Comparison of ENCODE assay signal across 13 cellular contexts in genomic region chr16:46686815-46687473, GRCh38. TPM values are rescaled to one million over a fixed set of nuclear protein-coding genes. Genes with fewer than 3 reads are reported as not detected.
DNase-seq lines count a peak whose midpoint lies in the region; ATAC-seq, FAIRE-seq and TF ChIP-seq lines count a peak whose summit lies in the region.
"Had no signal": no experiment of that assay in that cellular context is flagged by ENCODE, and none has a peak within 500 bp of the region (broad histone marks: within the 10 kb centered on the region; RNA-seq: fewer than 3 reads in every experiment).

No MANE protein-coding gene starts in this region.

- H3K4me3 ChIP-seq in Loucy (ENCODE audit: low read length, poor library complexity, severe bottlenecking) (peak overlapping the region; percentile 92), endothelial cell of umbilical vein (replicated peaks in 1 of 3; ENCODE audit: insufficient read depth in 1 of 3, low read depth in 1 of 3, low read length in 3 of 3) (peak overlapping the region in 1 of 3 experiments; percentile 96), neutrophil (ENCODE audit: low read depth in 1 of 2, low read length in 1 of 2) (peak overlapping the region in 1 of 2 experiments; percentile 83)
- H3K4me3 ChIP-seq in CD8-positive, alpha-beta memory T cell (ENCODE audit: low read length) = no peak overlapping the region

- peak overlapping the region in 3 of 8 donors; percentile 7 to 80 (median 27) for H3K27ac Mint-ChIP-seq in CD8-positive, alpha-beta memory T cell
- H3K27ac Mint-ChIP-seq: mesothelial cell of epicardium had no signal

- H3K27me3 ChIP-seq in Loucy (ENCODE audit: insufficient read depth, low read length, poor library complexity, severe bottlenecking) (no peaks in the 10 kb centered on the region), endothelial cell of umbilical vein (ENCODE audit: control insufficient read depth in 2 of 2, insufficient read depth in 2 of 2, low read length in 2 of 2) (no peaks in the 10 kb centered on the region), neutrophil (no peaks in the 10 kb centered on the region)
- H3K27me3 ChIP-seq in CD8-positive, alpha-beta memory T cell (ENCODE audit: insufficient read depth, low read length, poor library complexity, severe bottlenecking) = no peaks in the 10 kb centered on the region

- H3K9me2 ChIP-seq in Loucy (replicated peaks; ENCODE audit: low read depth, low read length) = no peaks in the 10 kb centered on the region

- H3K27me3 Mint-ChIP-seq in CD8-positive, alpha-beta memory T cell = no peaks in the 10 kb centered on the region

- peaks cover 0 to 17% (median 0%) of the 10 kb centered on the region in 3 donors for H3K36me3 Mint-ChIP-seq in CD8-positive, alpha-beta memory T cell
- H3K36me3 Mint-ChIP-seq: mesothelial cell of epicardium had no signal

- CTCF ChIA-PET in endothelial cell of umbilical vein (lab: Charles Lee) = interaction anchor here (1.4 to 1.5 kb wide), 2 partner anchors 11 to 13 kb away, joined by 3 to 4 read pairs; no protein-coding TSS in a partner anchor
- CTCF ChIA-PET in CD8-positive, alpha-beta memory T cell (lab: Charles Lee) = no interaction called here

- H3K4me3 Mint-ChIP-seq in CD8-positive, alpha-beta memory T cell = peak overlapping the region in 3 of 7 donors; percentile 9 to 41 (median 11)
- H3K4me3 Mint-ChIP-seq: mesothelial cell of epicardium had no signal

- H3K27ac ChIP-seq in endothelial cell of umbilical vein (ENCODE audit: insufficient read depth, low read depth, low read length) (no peak overlapping the region), neutrophil (peak overlapping the region; percentile 91)
- no peak overlapping the region for H3K27ac ChIP-seq in CD8-positive, alpha-beta memory T cell (ENCODE audit: low read depth, low read length)

- H3K36me3 ChIP-seq in ES-I3 (ENCODE audit: insufficient read depth, low read length) (peaks cover 7% of the 10 kb centered on the region; the same call in 1 of the 2 replicates), Loucy (ENCODE audit: insufficient read depth, low read length) (peaks cover 3% of the 10 kb centered on the region; the same call in 1 of the 2 replicates), endothelial cell of umbilical vein (ENCODE audit: control insufficient read depth in 2 of 2, extremely low read depth in 1 of 2, insufficient read depth in 2 of 2, low read length in 2 of 2) (no peaks in the 10 kb centered on the region), neutrophil (no peaks in the 10 kb centered on the region)
- no peaks in the 10 kb centered on the region for H3K36me3 ChIP-seq in CD8-positive, alpha-beta memory T cell (ENCODE audit: insufficient read depth, low read length)

- dilution Hi-C loops in endothelial cell of umbilical vein (cut with MboI; ENCODE audit: extremely low pct_ligation_motif_present, low sequenced_read_pairs) = no loop called here

- peak overlapping the region; percentile 79 for H3K4me2 ChIP-seq in Loucy (ENCODE audit: low read depth, low read length, poor library complexity, severe bottlenecking)
- peak overlapping the region; percentile 96 for H3K4me2 ChIP-seq in endothelial cell of umbilical vein (ENCODE audit: insufficient read depth, low read length)

- intact Hi-C loops in endothelial cell of umbilical vein (cut with micrococcal nuclease) = loop anchor here (5.0 kb wide), 1 partner anchor 100 kb away; no protein-coding TSS in a partner anchor

- peaks cover 45 to 63% (median 58%) of the 10 kb centered on the region in 3 donors for H3K4me1 Mint-ChIP-seq in CD8-positive, alpha-beta memory T cell

- H2AFZ ChIP-seq in Loucy (ENCODE audit: low read length) (no peak overlapping the region), endothelial cell of umbilical vein (ENCODE audit: low read depth, low read length) (no peak overlapping the region)

- H3K9me1 ChIP-seq in endothelial cell of umbilical vein (replicated peaks; ENCODE audit: control insufficient read depth, extremely low read depth, insufficient read depth, low read length) = no peaks in the 10 kb centered on the region

- H4K20me1 ChIP-seq in Loucy (ENCODE audit: insufficient read depth, low read length, poor library complexity, severe bottlenecking) (peaks cover 65% of the 10 kb centered on the region), endothelial cell of umbilical vein (replicated peaks; ENCODE audit: control insufficient read depth, extremely low read depth, insufficient read depth, low read length) (peaks cover 12% of the 10 kb centered on the region)

- H3K79me2 ChIP-seq in Loucy (ENCODE audit: insufficient read depth, low read length) = peaks cover 74% of the 10 kb centered on the region
- peaks cover 82% of the 10 kb centered on the region for H3K79me2 ChIP-seq in endothelial cell of umbilical vein (ENCODE audit: control insufficient read depth, insufficient read depth, low read length)

- no TSS peak for BruUV-seq in endothelial cell of umbilical vein (replicated peaks; lab: Mats Ljungman, UMichigan)

- POLR2A ChIA-PET in endothelial cell of umbilical vein (lab: Charles Lee) = no interaction called here
- POLR2A ChIA-PET in CD8-positive, alpha-beta memory T cell (lab: Charles Lee) = no interaction called here

- DNase-seq in endothelial cell of umbilical vein (ENCODE audit: low read depth, low spot score) (no peak), HT-29 (ENCODE audit: low spot score) (no peak), NCI-H1436 treated with DMSO at 0.1 percent for 48 hours (lab: John Stamatoyannopoulos, UW) (no peak)
- DNase-seq in CD8-positive, alpha-beta memory T cell = no peak
- DNase-seq: MV-4-11; NCI-H526 treated with DMSO at 0.1 percent for 48 hours; stimulated activated CD4-positive, alpha-beta T cell treated with anti-CD3 and anti-CD28 coated beads, Interleukin-15, amount 100 ng/mL, for 24 hours; stimulated activated naive CD4-positive, alpha-beta T cell treated with Interleukin-2 at 50 U/mL for 16 hours had no signal

- no peaks in the 10 kb centered on the region for H3F3A ChIP-seq in Loucy (ENCODE audit: low read depth)

- H3K4me1 ChIP-seq in ES-I3 (ENCODE audit: insufficient read depth, low read length) (peaks cover 17% of the 10 kb centered on the region; the same call in 1 of the 2 replicates), Loucy (ENCODE audit: insufficient read depth, low read length, poor library complexity, severe bottlenecking) (peaks cover 45% of the 10 kb centered on the region), endothelial cell of umbilical vein (ENCODE audit: control insufficient read depth, extremely low read depth, insufficient read depth, low read length) (peaks cover 30% of the 10 kb centered on the region), neutrophil (ENCODE audit: control insufficient read depth in 1 of 2, insufficient read depth in 1 of 2, low read depth in 1 of 2, low read length in 1 of 2) (peaks cover 77 to 79% of the 10 kb centered on the region in 2 experiments)
- peaks cover 52% of the 10 kb centered on the region for H3K4me1 ChIP-seq in CD8-positive, alpha-beta memory T cell (ENCODE audit: insufficient read depth, low read length)

- no peak for TF ChIP-seq POLR2A in endothelial cell of umbilical vein (IDR thresholded peaks at IDR 0.05; ENCODE audit: low read depth, low read length)

- ATAC-seq in HG03378 (IDR thresholded peaks at IDR 0.05; ENCODE audit: unreplicated experiment) = no peak

- no peak for TF ChIP-seq CTCF in Loucy (conservative IDR thresholded peaks at IDR 0.05; ENCODE audit: low read length)
- no peak for TF ChIP-seq CTCF in endothelial cell of umbilical vein (IDR thresholded peaks at IDR 0.05; ENCODE audit: extremely low read depth in 1 of 2, insufficient read depth in 1 of 2, low read depth in 1 of 2, low read length in 2 of 2)
- TF ChIP-seq CTCF in neutrophil (IDR thresholded peaks at IDR 0.05) = no peak

- no peak for FAIRE-seq in endothelial cell of umbilical vein (lab: Jason Lieb, UNC)

- H3K9ac ChIP-seq in ES-I3 (ENCODE audit: low read depth, low read length) (peak overlapping the region; percentile 83; the same call in 1 of the 2 replicates), Loucy (ENCODE audit: low read depth, low read length, poor library complexity, severe bottlenecking) (peak overlapping the region; percentile 43), endothelial cell of umbilical vein (replicated peaks; ENCODE audit: extremely low read depth, insufficient read depth, low read length) (no peak overlapping the region)

- H3K9me3 ChIP-seq in ES-I3 (ENCODE audit: control insufficient read depth, insufficient read depth, low read length) (no peaks in the 10 kb centered on the region), Loucy (ENCODE audit: insufficient read depth, low read depth, low read length) (no peaks in the 10 kb centered on the region), endothelial cell of umbilical vein (replicated peaks; ENCODE audit: control insufficient read depth, insufficient read depth, low read length) (no peaks in the 10 kb centered on the region), neutrophil (no peaks in the 10 kb centered on the region)
- no peaks in the 10 kb centered on the region for H3K9me3 ChIP-seq in CD8-positive, alpha-beta memory T cell (ENCODE audit: low read length)

- H3K9me3 Mint-ChIP-seq in CD8-positive, alpha-beta memory T cell = no peaks in the 10 kb centered on the region
- H3K9me3 Mint-ChIP-seq: mesothelial cell of epicardium had no signal

RNA-seq across cellular contexts. Expression of gene VPS35, which starts 2.0 kb away (rescaled TPM):
- 101 and 102 TPM in 2 replicates for total RNA-seq in endothelial cell of umbilical vein
- polyA plus RNA-seq in endothelial cell of umbilical vein = 11.6 and 19.7 TPM in 2 replicates
- 21.5 and 22.9 TPM in 2 replicates for polyA plus RNA-seq in endothelial cell of umbilical vein (2011; cell fraction: cytosol; rRNA removed)
- polyA plus RNA-seq in endothelial cell of umbilical vein (2011; cell fraction: nucleus; rRNA removed) = 24.0 and 29.1 TPM in 2 replicates
- polyA plus RNA-seq in endothelial cell of umbilical vein (2012) = 87.9 and 126 TPM in 2 replicates
- polyA minus RNA-seq in endothelial cell of umbilical vein = 32.1 and 43.3 TPM in 2 replicates
- 44.7 TPM for polyA minus RNA-seq in endothelial cell of umbilical vein (2011; cell fraction: cytosol; rRNA and poly(A)+ RNA removed)
- polyA minus RNA-seq in endothelial cell of umbilical vein (2011; cell fraction: nucleus; rRNA and poly(A)+ RNA removed) = 47.1 and 70.2 TPM in 2 replicates
- 34.8 and 43.8 TPM in 2 replicates for total RNA-seq in HT-29 (2014; rRNA removed; shearing (Covaris generic))
- 10 to 100 TPM; 89.0 to 89.8 TPM for total RNA-seq in CD8-positive, alpha-beta memory T cell
- polyA plus RNA-seq in CD8-positive, alpha-beta memory T cell = 69.2 TPM

RNA-seq across cellular contexts. Expression of gene ORC6, which starts 2.5 kb away (rescaled TPM):
- 31.1 and 34.9 TPM in 2 replicates for total RNA-seq in endothelial cell of umbilical vein
- polyA plus RNA-seq in endothelial cell of umbilical vein = 11.1 and 15.9 TPM in 2 replicates
- polyA plus RNA-seq in endothelial cell of umbilical vein (2011; cell fraction: cytosol; rRNA removed) = 18.5 and 21.3 TPM in 2 replicates
- 20.4 and 30.9 TPM in 2 replicates for polyA plus RNA-seq in endothelial cell of umbilical vein (2011; cell fraction: nucleus; rRNA removed)
- 14.4 and 21.9 TPM in 2 replicates for polyA plus RNA-seq in endothelial cell of umbilical vein (2012)
- 6.0 and 6.5 TPM in 2 replicates for polyA minus RNA-seq in endothelial cell of umbilical vein
- polyA minus RNA-seq in endothelial cell of umbilical vein (2011; cell fraction: cytosol; rRNA and poly(A)+ RNA removed) = 13.3 TPM
- polyA minus RNA-seq in endothelial cell of umbilical vein (2011; cell fraction: nucleus; rRNA and poly(A)+ RNA removed) = 13.1 and 13.8 TPM in 2 replicates
- total RNA-seq in HT-29 (2014; rRNA removed; shearing (Covaris generic)) = 20.6 and 25.0 TPM in 2 replicates
- 10 to 100 TPM; 56.6 to 56.9 TPM for total RNA-seq in CD8-positive, alpha-beta memory T cell
- polyA plus RNA-seq in CD8-positive, alpha-beta memory T cell = 1.3 TPM
